25 cellular contexts compared by ENCODE assay signal in the genomic region with DNA sequence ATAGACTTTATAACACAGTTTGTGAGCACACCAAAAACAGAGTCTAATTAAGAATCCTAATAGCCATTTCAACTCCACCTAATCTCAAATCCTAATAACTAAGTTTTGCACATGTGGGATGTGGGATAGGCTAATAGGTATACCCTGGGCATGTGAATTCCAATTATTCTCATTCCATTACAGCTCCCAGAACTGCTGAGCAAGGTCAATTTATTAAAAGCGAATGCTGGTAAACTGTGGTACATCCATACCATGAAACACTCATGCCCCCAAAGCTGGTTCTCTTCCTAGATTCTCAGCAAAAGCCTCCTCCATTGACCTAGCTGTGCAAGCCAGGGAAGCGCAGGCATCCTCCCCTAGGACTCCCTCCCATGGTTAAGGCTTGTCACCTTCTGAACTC.
DNase-seq lines count a peak whose midpoint lies in the region; ATAC-seq, FAIRE-seq and TF ChIP-seq lines count a peak whose summit lies in the region.
"Had no signal": no experiment of that assay in that cellular context is flagged by ENCODE, and none has a peak within 500 bp of the region (broad histone marks: within the 10 kb centered on the region; RNA-seq: fewer than 3 reads in every experiment).

No MANE protein-coding gene starts in this region.

- TF ChIP-seq POLR2A in HepG2 (IDR thresholded peaks at IDR 0.05; ENCODE audit: insufficient read depth in 1 of 2, low read depth in 2 of 2, low read length in 2 of 2) = no peak
- no peak for TF ChIP-seq POLR2A in right lobe of liver (IDR thresholded peaks at IDR 0.05)
- no peak for TF ChIP-seq POLR2A in sigmoid colon (IDR thresholded peaks at IDR 0.05)

- H3K4me1 ChIP-seq in HepG2 (ENCODE audit: insufficient read depth, low read length) (no peaks in the 10 kb centered on the region), right lobe of liver (no peaks in the 10 kb centered on the region), Panc1 (ENCODE audit: control insufficient read depth, insufficient read depth, low read length) (peaks cover 31% of the 10 kb centered on the region), mesenchymal stem cell (ENCODE audit: control insufficient read depth, insufficient read depth, low read depth, low read length) (peaks cover 13% of the 10 kb centered on the region), sigmoid colon (peaks cover 0 to 26% (median 21%) of the 10 kb centered on the region in 4 donors)

- peaks cover 5% of the 10 kb centered on the region for H3K79me1 ChIP-seq in mesenchymal stem cell (replicated peaks; ENCODE audit: low read length, poor library complexity, severe bottlenecking)

- POLR2A ChIA-PET in HepG2 (lab: Yijun Ruan, JAX) (no interaction called here), Panc1 (lab: Charles Lee) (no interaction called here)
- POLR2A ChIA-PET in naive thymus-derived CD8-positive, alpha-beta T cell (lab: Charles Lee) = no interaction called here

- in situ Hi-C loops in HepG2 (cut with HindIII; ENCODE audit: extremely low pct_ligation_motif_present, low pct_unique_long_range_greater_than_20kb) (no loop called here), Panc1 (cut with HindIII; ENCODE audit: low pct_unique_long_range_greater_than_20kb, low sequenced_read_pairs) (no loop called here)

- 90% methylated on average over 2 of the region's 2 CpGs for WGBS in HepG2 (ENCODE audit: low lambda C conversion rate)
- 100% methylated on average over 1 of the region's 2 CpGs for WGBS in right lobe of liver (ENCODE audit: insufficient coverage, low coverage, low lambda C conversion rate, missing lambda C conversion rate)
- WGBS in mesenchymal stem cell = 99% methylated on average over 2 of the region's 2 CpGs
- 96 to 97% methylated on average over 2 of the region's 2 CpGs for WGBS in sigmoid colon, 2 donors

- H4K91ac ChIP-seq in mesenchymal stem cell (ENCODE audit: low read length) = peak overlapping the region; percentile 50

- no peak overlapping the region for H3K9ac ChIP-seq in HepG2 (ENCODE audit: insufficient read depth, low read depth, low read length)
- no peak overlapping the region for H3K9ac ChIP-seq in mesenchymal stem cell (ENCODE audit: low read length)
- H3K9ac ChIP-seq: BLaER1 treated with 17β-estradiol and CSF1 and Interleukin-3, amounts not matched to agents 10 nM and 100 nM had no signal

- H3K27me3 ChIP-seq in HepG2 (ENCODE audit: control insufficient read depth in 1 of 2, insufficient read depth in 2 of 2, low read length in 2 of 2) = no peaks in the 10 kb centered on the region
- no peaks in the 10 kb centered on the region for H3K27me3 ChIP-seq in right lobe of liver
- H3K27me3 ChIP-seq in Panc1 (ENCODE audit: control insufficient read depth, insufficient read depth, low read length) = no peaks in the 10 kb centered on the region
- H3K27me3 ChIP-seq in mesenchymal stem cell (ENCODE audit: control insufficient read depth in 1 of 2, insufficient read depth in 1 of 2, low read length in 2 of 2) = no peaks in the 10 kb centered on the region
- no peaks in the 10 kb centered on the region for H3K27me3 ChIP-seq in sigmoid colon
- H3K27me3 ChIP-seq: BE2C; BLaER1 treated with 17β-estradiol and CSF1 and Interleukin-3, amounts not matched to agents 10 nM and 100 nM had no signal

- H3K18ac ChIP-seq in mesenchymal stem cell (ENCODE audit: low read depth in 1 of 2, low read length in 2 of 2) = no peak overlapping the region

- peaks cover 0 to 2% (median 0%) of the 10 kb centered on the region in 3 donors for H3K36me3 Mint-ChIP-seq in naive thymus-derived CD8-positive, alpha-beta T cell
- H3K36me3 Mint-ChIP-seq: CD14-positive monocyte had no signal

- peaks cover 0 to 4% (median 0%) of the 10 kb centered on the region in 9 donors for H3K9me3 Mint-ChIP-seq in naive thymus-derived CD8-positive, alpha-beta T cell
- H3K9me3 Mint-ChIP-seq: CD14-positive monocyte; CD4-positive, alpha-beta T cell; CD8-positive, alpha-beta memory T cell; H9 had no signal

- H3K4me3 Mint-ChIP-seq in naive thymus-derived CD8-positive, alpha-beta T cell = no peak overlapping the region
- H3K4me3 Mint-ChIP-seq: CD14-positive monocyte; CD4-positive, alpha-beta T cell; CD8-positive, alpha-beta memory T cell; H9 had no signal

- no peak overlapping the region for H2BK120ac ChIP-seq in mesenchymal stem cell (ENCODE audit: low read depth, low read length)

- no peak overlapping the region for H4K8ac ChIP-seq in mesenchymal stem cell (ENCODE audit: low read length)

- no peak overlapping the region for H3K27ac ChIP-seq in HepG2 (ENCODE audit: extremely low read length, insufficient read depth, low read length)
- H3K27ac ChIP-seq in right lobe of liver = no peak overlapping the region
- H3K27ac ChIP-seq in Panc1 (ENCODE audit: low read length) = peak overlapping the region; percentile 59; the same call in 1 of the 2 replicates
- H3K27ac ChIP-seq in mesenchymal stem cell (ENCODE audit: low read length, poor library complexity, severe bottlenecking) = no peak overlapping the region
- H3K27ac ChIP-seq in sigmoid colon = no peak overlapping the region
- H3K27ac ChIP-seq: 22Rv1; BLaER1 treated with 17β-estradiol and CSF1 and Interleukin-3, amounts not matched to agents 10 nM and 100 nM had no signal

- H3K9me3 ChIP-seq in HepG2 (ENCODE audit: low read length) = no peaks in the 10 kb centered on the region
- no peaks in the 10 kb centered on the region for H3K9me3 ChIP-seq in right lobe of liver
- no peaks in the 10 kb centered on the region for H3K9me3 ChIP-seq in Panc1 (ENCODE audit: control insufficient read depth, insufficient read depth, low read depth, low read length)
- H3K9me3 ChIP-seq in mesenchymal stem cell (ENCODE audit: control insufficient read depth, low read length) = no peaks in the 10 kb centered on the region
- H3K9me3 ChIP-seq in sigmoid colon = no peaks in the 10 kb centered on the region
- H3K9me3 ChIP-seq: BE2C had no signal

- H2AK5ac ChIP-seq in mesenchymal stem cell (ENCODE audit: low read length, severe bottlenecking) = no peak overlapping the region

- H3K4ac ChIP-seq in mesenchymal stem cell (ENCODE audit: low read depth in 1 of 2, low read length in 2 of 2) = no peak overlapping the region

- H3K79me2 ChIP-seq in HepG2 (ENCODE audit: insufficient read depth, low read length) = no peaks in the 10 kb centered on the region

- H3K36me3 ChIP-seq in HepG2 (replicated peaks in 1 of 2; ENCODE audit: control insufficient read depth in 1 of 2, insufficient read depth in 2 of 2, low read length in 2 of 2) = 0 out of 5 replicates have a peak, but pooled peaks cover 0 to 2% of the 10 kb centered on the region in 2 experiments
- no peaks in the 10 kb centered on the region for H3K36me3 ChIP-seq in right lobe of liver
- peaks cover 2% of the 10 kb centered on the region; the same call in 1 of the 2 replicates for H3K36me3 ChIP-seq in Panc1 (ENCODE audit: control insufficient read depth, insufficient read depth, low read length)
- H3K36me3 ChIP-seq in mesenchymal stem cell (ENCODE audit: control insufficient read depth in 1 of 2, insufficient read depth in 2 of 2, low read depth in 1 of 2, low read length in 2 of 2) = peaks cover 0 to 9% of the 10 kb centered on the region in 2 experiments
- H3K36me3 ChIP-seq in sigmoid colon = no peaks in the 10 kb centered on the region
- H3K36me3 ChIP-seq: BE2C had no signal

- H4K20me1 ChIP-seq in HepG2 (ENCODE audit: insufficient read depth, low read length) = no peaks in the 10 kb centered on the region

- H2AFZ ChIP-seq in HepG2 (ENCODE audit: low read length) (no peak overlapping the region), mesenchymal stem cell (ENCODE audit: low read depth, low read length) (no peak overlapping the region)

- TF ChIP-seq CTCF in HepG2 (CRISPR knock-in tag; IDR thresholded peaks at IDR 0.05) = no peak
- TF ChIP-seq CTCF in right lobe of liver (IDR thresholded peaks at IDR 0.05) = no peak
- no peak for TF ChIP-seq CTCF in Panc1 (IDR thresholded peaks at IDR 0.05)
- no peak for TF ChIP-seq CTCF in sigmoid colon (IDR thresholded peaks at IDR 0.05)

- ATAC-seq in HepG2 (no peak), right lobe of liver (no peak), Panc1 (no peak)
- ATAC-seq in naive thymus-derived CD8-positive, alpha-beta T cell = no peak
- ATAC-seq: GM12878, HCT116 had no signal

- intact Hi-C loops in HepG2 (cut with micrococcal nuclease; ENCODE audit: unreplicated experiment) (no loop called here), right lobe of liver (cut with DNase I) (no loop called here), Panc1 (cut with micrococcal nuclease; ENCODE audit: unreplicated experiment) (no loop called here), sigmoid colon (cut with DNase I) (no loop called here)

- H3K4me3 ChIP-seq in HepG2 (replicated peaks in 1 of 3; ENCODE audit: insufficient read depth in 1 of 3, low read depth in 2 of 3, low read length in 3 of 3) = no peak overlapping the region
- H3K4me3 ChIP-seq in right lobe of liver = no peak overlapping the region
- H3K4me3 ChIP-seq in Panc1 (ENCODE audit: low read depth in 2 of 2, low read length in 2 of 2) = no peak overlapping the region
- H3K4me3 ChIP-seq in mesenchymal stem cell (ENCODE audit: insufficient read depth in 1 of 2, low read depth in 1 of 2, low read length in 2 of 2) = no peak overlapping the region
- no peak overlapping the region for H3K4me3 ChIP-seq in sigmoid colon
- H3K4me3 ChIP-seq: BLaER1 treated with 17β-estradiol and CSF1 and Interleukin-3, amounts not matched to agents 10 nM and 100 nM; GM12878 had no signal

- H3K27ac Mint-ChIP-seq in naive thymus-derived CD8-positive, alpha-beta T cell = peak overlapping the region in 1 of 10 donors; percentile 20
- H3K27ac Mint-ChIP-seq: CD14-positive monocyte; CD4-positive, alpha-beta T cell; CD8-positive, alpha-beta memory T cell; H9 had no signal

- no peak for DNase-seq in HepG2 (ENCODE audit: low spot score)
- DNase-seq in right lobe of liver = no peak
- no peak for DNase-seq in Panc1 (ENCODE audit: low read depth, low spot score)
- no peak for DNase-seq in mesenchymal stem cell
- no peak for DNase-seq in NCI-H1417 treated with DMSO at 0.1 percent for 48 hours (lab: John Stamatoyannopoulos, UW)
- no peak for DNase-seq in middle frontal gyrus (ENCODE audit: extremely low spot score, low spot score)
- DNase-seq in naive thymus-derived CD8-positive, alpha-beta T cell = no peak
- no peak for DNase-seq in sigmoid colon
- DNase-seq: ACHN; AML-193; BE2C; CD4-positive, alpha-beta T cell; CD8-positive, alpha-beta memory T cell; DMS 273 treated with DMSO at 0.1 percent for 48 hours; DMS79; EL; GDM1; H9 had no signal

- H3K4me2 ChIP-seq in HepG2 (ENCODE audit: low read depth, low read length) = no peak overlapping the region
- H3K4me2 ChIP-seq in mesenchymal stem cell (ENCODE audit: low read length, poor library complexity, severe bottlenecking) = no peak overlapping the region
- H3K4me2 ChIP-seq: BLaER1 treated with 17β-estradiol and CSF1 and Interleukin-3, amounts not matched to agents 10 nM and 100 nM had no signal

- CTCF ChIA-PET in HepG2 (lab: Yijun Ruan, JAX; ENCODE audit: low intra/inter-chr PET ratio, low total read pairs) (no interaction called here), Panc1 (lab: Charles Lee) (no interaction called here)

- H3K23ac ChIP-seq in mesenchymal stem cell (ENCODE audit: low read length in 2 of 2) = no peak overlapping the region

- H3K27me3 Mint-ChIP-seq in naive thymus-derived CD8-positive, alpha-beta T cell = no peaks in the 10 kb centered on the region
- H3K27me3 Mint-ChIP-seq: CD4-positive, alpha-beta T cell; CD8-positive, alpha-beta memory T cell had no signal

- no peak for TF ChIP-seq RAD21 in HepG2 (CRISPR knock-in tag; IDR thresholded peaks at IDR 0.05)

- H2BK12ac ChIP-seq in mesenchymal stem cell (ENCODE audit: low read length in 2 of 2) = no peak overlapping the region

- TF ChIP-seq EP300 in HepG2 (IDR thresholded peaks at IDR 0.05; ENCODE audit: low read depth in 2 of 2, low read length in 2 of 2) = no peak
- no peak for TF ChIP-seq EP300 in HepG2 (CRISPR knock-in tag; IDR thresholded peaks at IDR 0.05; ENCODE audit: borderline replicate concordance)
- no peak for TF ChIP-seq EP300 in sigmoid colon (IDR thresholded peaks at IDR 0.05)

- H3K4me1 Mint-ChIP-seq in naive thymus-derived CD8-positive, alpha-beta T cell = peaks cover 12 to 28% (median 14%) of the 10 kb centered on the region in 4 donors
- H3K4me1 Mint-ChIP-seq: CD14-positive monocyte had no signal

- H2BK5ac ChIP-seq in mesenchymal stem cell (ENCODE audit: low read depth, low read length, poor library complexity, severe bottlenecking) = no peak overlapping the region

- H2BK15ac ChIP-seq in mesenchymal stem cell (ENCODE audit: low read depth, poor library complexity, severe bottlenecking) = no peak overlapping the region

- FAIRE-seq in HepG2 (lab: Jason Lieb, UNC) = no peak
- FAIRE-seq: A204.1, D721Med, GM12878 had no signal

- BruUV-seq in HepG2 (replicated peaks; lab: Mats Ljungman, UMichigan) (no TSS peak), Panc1 (replicated peaks; lab: Mats Ljungman, UMichigan) (no TSS peak)

- H3K14ac ChIP-seq in mesenchymal stem cell (ENCODE audit: low read length in 2 of 2) = no peak overlapping the region
